In genomic region chr7:17946591-17946990, GRCh38 we compare ENCODE assay signal across 10 cellular contexts. TPM values are rescaled to one million over a fixed set of nuclear protein-coding genes. Genes with fewer than 3 reads are reported as not detected.
DNase-seq lines count a peak whose midpoint lies in the region; ATAC-seq lines count a peak whose summit lies in the region.
"Had no signal": no experiment of that assay in that cellular context is flagged by ENCODE, and none has a peak within 500 bp of the region (broad histone marks: within the 10 kb centered on the region; RNA-seq: fewer than 3 reads in every experiment).

No MANE protein-coding gene starts in this region.

- H3K36me3 Mint-ChIP-seq in activated CD4-positive, alpha-beta memory T cell treated with anti-CD3 and anti-CD28 coated beads, Interleukin-2, amount 10 ng/mL, durations not matched to agents 7 days and 5 days (ENCODE audit: low read depth), result no peaks in the 10 kb centered on the region
- H3K36me3 Mint-ChIP-seq in activated CD4-positive, alpha-beta memory T cell treated with anti-CD3 and anti-CD28 coated beads for 36 hours, result no peaks in the 10 kb centered on the region

- H3K27me3 Mint-ChIP-seq in activated CD4-positive, alpha-beta memory T cell treated with anti-CD3 and anti-CD28 coated beads, Interleukin-2, amount 10 ng/mL, durations not matched to agents 7 days and 5 days, result peaks cover 17% of the 10 kb centered on the region
- no peaks in the 10 kb centered on the region for H3K27me3 Mint-ChIP-seq in activated CD4-positive, alpha-beta memory T cell treated with anti-CD3 and anti-CD28 coated beads for 36 hours

- no peak for DNase-seq in activated CD4-positive, alpha-beta memory T cell treated with anti-CD3 and anti-CD28 coated beads, Interleukin-2, amount 10 ng/mL, durations not matched to agents 7 days and 5 days
- DNase-seq in activated CD4-positive, alpha-beta memory T cell treated with anti-CD3 and anti-CD28 coated beads for 36 hours, result no peak
- DNase-seq in NOMO-1 treated with dmso at 0.1 percent for 144 hours (lab: John Stamatoyannopoulos, UW; ENCODE audit: unreplicated experiment), result peak; percentile 26
- peak; percentile 5 for DNase-seq in putamen (ENCODE audit: low spot score)
- no peak for DNase-seq in NCI-H1092 (lab: John Stamatoyannopoulos, UW)
- no peak for DNase-seq in dedifferentiated amniotic fluid mesenchymal stem cell (ENCODE audit: extremely low spot score)
- DNase-seq in DMS79 treated with DMSO at 0.1 percent for 48 hours (lab: John Stamatoyannopoulos, UW), result no peak
- DNase-seq: activated T-cell treated with anti-CD3 and anti-CD28 coated beads, Interleukin-2, amount 50 U/mL, for 1 hour had no signal

- H3K27ac Mint-ChIP-seq in activated CD4-positive, alpha-beta memory T cell treated with anti-CD3 and anti-CD28 coated beads, Interleukin-2, amount 10 ng/mL, durations not matched to agents 7 days and 5 days, result no peak overlapping the region
- H3K27ac Mint-ChIP-seq in activated CD4-positive, alpha-beta memory T cell treated with anti-CD3 and anti-CD28 coated beads for 36 hours, result no peak overlapping the region

- H3K9me3 Mint-ChIP-seq in activated CD4-positive, alpha-beta memory T cell treated with anti-CD3 and anti-CD28 coated beads, Interleukin-2, amount 10 ng/mL, durations not matched to agents 7 days and 5 days, result no peaks in the 10 kb centered on the region
- no peaks in the 10 kb centered on the region for H3K9me3 Mint-ChIP-seq in activated CD4-positive, alpha-beta memory T cell treated with anti-CD3 and anti-CD28 coated beads for 36 hours

- intact Hi-C loops in activated CD4-positive, alpha-beta memory T cell treated with anti-CD3 and anti-CD28 coated beads for 36 hours (cut with micrococcal nuclease), result loop anchor here (10.0 kb wide), 2 partner anchors 812 to 1302 kb away; partner anchors contain the start of genes ANKMY2 and BZW2

- H3K4me3 Mint-ChIP-seq in activated CD4-positive, alpha-beta memory T cell treated with anti-CD3 and anti-CD28 coated beads, Interleukin-2, amount 10 ng/mL, durations not matched to agents 7 days and 5 days, result peak overlapping the region; percentile 42
- H3K4me3 Mint-ChIP-seq in activated CD4-positive, alpha-beta memory T cell treated with anti-CD3 and anti-CD28 coated beads for 36 hours, result no peak overlapping the region

- peak; percentile 57 for ATAC-seq in HG02763 (IDR thresholded peaks at IDR 0.05; ENCODE audit: unreplicated experiment)
- ATAC-seq: esophagus mucosa had no signal

- peaks cover 14% of the 10 kb centered on the region for H3K4me1 Mint-ChIP-seq in activated CD4-positive, alpha-beta memory T cell treated with anti-CD3 and anti-CD28 coated beads, Interleukin-2, amount 10 ng/mL, durations not matched to agents 7 days and 5 days
- H3K4me1 Mint-ChIP-seq in activated CD4-positive, alpha-beta memory T cell treated with anti-CD3 and anti-CD28 coated beads for 36 hours (ENCODE audit: low read depth), result peaks cover 17% of the 10 kb centered on the region

- POLR2A ChIA-PET in activated CD4-positive, alpha-beta memory T cell treated with anti-CD3 and anti-CD28 coated beads, Interleukin-2, amount 10 ng/mL, durations not matched to agents 7 days and 5 days (lab: Charles Lee), result no interaction called here
- POLR2A ChIA-PET in activated CD4-positive, alpha-beta memory T cell treated with anti-CD3 and anti-CD28 coated beads for 36 hours (lab: Charles Lee), result no interaction called here

- CTCF ChIA-PET in activated CD4-positive, alpha-beta memory T cell treated with anti-CD3 and anti-CD28 coated beads, Interleukin-2, amount 10 ng/mL, durations not matched to agents 7 days and 5 days (lab: Charles Lee), result interaction anchor here (0.8 kb wide), 1 partner anchor 176 kb away, joined by 4 read pairs; no protein-coding TSS in a partner anchor
- CTCF ChIA-PET in activated CD4-positive, alpha-beta memory T cell treated with anti-CD3 and anti-CD28 coated beads for 36 hours (lab: Charles Lee), result interaction anchor here (0.6 to 0.9 kb wide), 2 partner anchors 22 to 53 kb away, joined by 3 read pairs; no protein-coding TSS in a partner anchor

RNA-seq across cellular contexts. Expression of gene SNX13, which starts 6.3 kb away (rescaled TPM):
- total RNA-seq in activated CD4-positive, alpha-beta memory T cell treated with anti-CD3 and anti-CD28 coated beads, Interleukin-2, amount 10 ng/mL, durations not matched to agents 7 days and 5 days, result 10 to 100 TPM; 23.8 to 25.9 TPM
- 10 to 100 TPM; 18.6 to 19.8 TPM for total RNA-seq in activated CD4-positive, alpha-beta memory T cell treated with anti-CD3 and anti-CD28 coated beads for 36 hours

Comparison
In these comparisons a context has a peak if more than half of its experiments do, and no peak if none do; other contexts are left out.
1. DNase-seq: peak in NOMO-1 treated with dmso at 0.1 percent for 144 hours (single experiment) and putamen (single experiment); none in activated CD4-positive, alpha-beta memory T cell treated with anti-CD3 and anti-CD28 coated beads, Interleukin-2, amount 10 ng/mL, durations not matched to agents 7 days and 5 days (single experiment), activated CD4-positive, alpha-beta memory T cell treated with anti-CD3 and anti-CD28 coated beads for 36 hours (single experiment), NCI-H1092 (single experiment), dedifferentiated amniotic fluid mesenchymal stem cell (single experiment) and DMS79 treated with DMSO at 0.1 percent for 48 hours (single experiment).